24 cellular contexts compared by ENCODE assay signal in the genomic region with DNA sequence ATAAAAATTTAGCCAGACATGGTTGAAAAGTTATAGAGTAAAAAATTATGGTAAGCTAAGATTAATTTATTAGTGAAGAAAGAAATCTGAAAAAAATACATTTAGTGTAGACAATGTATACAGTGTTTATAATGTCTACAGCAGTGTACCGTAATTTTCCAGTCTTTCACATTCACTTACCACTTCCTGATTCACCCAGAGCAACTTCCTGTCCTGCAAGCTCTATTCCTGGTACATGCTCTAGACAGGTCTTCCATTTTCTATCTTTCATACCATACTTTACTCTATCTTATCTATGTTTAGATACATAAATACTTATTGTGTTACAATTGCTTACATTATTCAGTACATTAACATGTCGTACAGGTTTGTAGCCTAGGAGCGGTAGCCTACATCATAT.
"Had no signal": no experiment of that assay in that cellular context is flagged by ENCODE, and none has a peak within 500 bp of the region (broad histone marks: within the 10 kb centered on the region; RNA-seq: fewer than 3 reads in every experiment).

No MANE protein-coding gene starts in this region.

- H3K4me3 Mint-ChIP-seq: activated CD4-positive, alpha-beta T cell treated with anti-CD3 and anti-CD28 coated beads, Interleukin-2, amount 10 ng/mL, durations not matched to agents 7 days and 5 days; activated CD8-positive, alpha-beta memory T cell treated with anti-CD3 and anti-CD28 coated beads, Interleukin-2, amount 10 ng/mL, durations not matched to agents 7 days and 5 days; activated CD8-positive, alpha-beta T cell treated with anti-CD3 and anti-CD28 coated beads for 36 hours; activated naive CD8-positive, alpha-beta T cell treated with anti-CD3 and anti-CD28 coated beads, Interleukin-2, amount 50 U/mL, for 24 hours; activated T-helper 1 cell treated with anti-CD3 and anti-CD28 coated beads, Interleukin-12 subunit alpha, Interleukin-12 subunit beta, Interleukin-2, Interleukin-4 antibody, amounts not matched to agents 30 ng/mL and 10 ng/mL and 1 ng/mL, durations not matched to agents 14 hours and 24 hours and 36 hours; endodermal cell; mesothelial cell of epicardium; naive thymus-derived CD8-positive, alpha-beta T cell; neural progenitor cell; stimulated activated effector memory CD8-positive, alpha-beta T cell treated with anti-CD3 and anti-CD28 coated beads, Interleukin-12 subunit alpha, Interleukin-12 subunit beta, amount 100 ng/mL, for 72 hours; stimulated activated naive CD8-positive, alpha-beta T cell treated with anti-CD3 and anti-CD28 coated beads, Interleukin-15, amount 100 ng/mL, for 72 hours had no signal

- DNase-seq: activated CD4-positive, alpha-beta T cell treated with anti-CD3 and anti-CD28 coated beads, Interleukin-2, amount 10 ng/mL, durations not matched to agents 7 days and 5 days; activated CD4-positive, CD25-positive, alpha-beta regulatory T cell treated with anti-CD3 and anti-CD28 coated beads, Interleukin-2, amount 50 U/mL, for 72 hours; activated CD8-positive, alpha-beta memory T cell treated with anti-CD3 and anti-CD28 coated beads, Interleukin-2, amount 10 ng/mL, durations not matched to agents 7 days and 5 days; activated CD8-positive, alpha-beta T cell treated with anti-CD3 and anti-CD28 coated beads for 36 hours; activated gamma-delta T cell; activated naive CD4-positive, alpha-beta T cell treated with anti-CD3 and anti-CD28 coated beads, Interleukin-2, amount 50 U/mL, for 16 hours; activated naive CD8-positive, alpha-beta T cell treated with anti-CD3 and anti-CD28 coated beads, Interleukin-2, amount 50 U/mL, for 24 hours; activated T-cell treated with anti-CD3 and anti-CD28 coated beads for 4 hours; cerebellar nuclear complex; endodermal cell; esophagus squamous epithelium; gastrocnemius medialis; hippocampal formation; left ventricle myocardium superior; mammary epithelial cell; naive thymus-derived CD8-positive, alpha-beta T cell; small intestine; stimulated activated CD4-positive, alpha-beta T cell treated with anti-CD3 and anti-CD28 coated beads, Interleukin-2, amount 100 ng/mL, for 24 hours; stimulated activated naive CD8-positive, alpha-beta T cell treated with anti-CD3 and anti-CD28 coated beads, Interleukin-15, amount 100 ng/mL, for 72 hours; tibial artery had no signal

- H3K9me3 Mint-ChIP-seq: endodermal cell; stimulated activated naive CD8-positive, alpha-beta T cell treated with anti-CD3 and anti-CD28 coated beads, Interleukin-15, amount 100 ng/mL, for 72 hours had no signal

- H3K27me3 Mint-ChIP-seq: activated CD4-positive, alpha-beta T cell treated with anti-CD3 and anti-CD28 coated beads, Interleukin-2, amount 10 ng/mL, durations not matched to agents 7 days and 5 days; activated CD8-positive, alpha-beta memory T cell treated with anti-CD3 and anti-CD28 coated beads, Interleukin-2, amount 10 ng/mL, durations not matched to agents 7 days and 5 days; activated CD8-positive, alpha-beta T cell treated with anti-CD3 and anti-CD28 coated beads for 36 hours; activated naive CD8-positive, alpha-beta T cell treated with anti-CD3 and anti-CD28 coated beads, Interleukin-2, amount 50 U/mL, for 24 hours; naive thymus-derived CD8-positive, alpha-beta T cell; stimulated activated naive CD8-positive, alpha-beta T cell treated with anti-CD3 and anti-CD28 coated beads, Interleukin-15, amount 100 ng/mL, for 72 hours had no signal

- H3K27ac Mint-ChIP-seq: activated CD4-positive, alpha-beta T cell treated with anti-CD3 and anti-CD28 coated beads, Interleukin-2, amount 10 ng/mL, durations not matched to agents 7 days and 5 days; activated CD8-positive, alpha-beta memory T cell treated with anti-CD3 and anti-CD28 coated beads, Interleukin-2, amount 10 ng/mL, durations not matched to agents 7 days and 5 days; activated CD8-positive, alpha-beta T cell treated with anti-CD3 and anti-CD28 coated beads for 36 hours; activated naive CD8-positive, alpha-beta T cell treated with anti-CD3 and anti-CD28 coated beads, Interleukin-2, amount 50 U/mL, for 24 hours; activated T-helper 1 cell treated with anti-CD3 and anti-CD28 coated beads, Interleukin-12 subunit alpha, Interleukin-12 subunit beta, Interleukin-2, Interleukin-4 antibody, amounts not matched to agents 30 ng/mL and 10 ng/mL and 1 ng/mL, durations not matched to agents 14 hours and 24 hours and 36 hours; endodermal cell; mesothelial cell of epicardium; naive thymus-derived CD8-positive, alpha-beta T cell; neural progenitor cell; stimulated activated effector memory CD8-positive, alpha-beta T cell treated with anti-CD3 and anti-CD28 coated beads, Interleukin-12 subunit alpha, Interleukin-12 subunit beta, amount 100 ng/mL, for 72 hours; stimulated activated naive CD8-positive, alpha-beta T cell treated with anti-CD3 and anti-CD28 coated beads, Interleukin-15, amount 100 ng/mL, for 72 hours had no signal

- H3K4me1 Mint-ChIP-seq: activated CD4-positive, alpha-beta T cell treated with anti-CD3 and anti-CD28 coated beads, Interleukin-2, amount 10 ng/mL, durations not matched to agents 7 days and 5 days; activated CD8-positive, alpha-beta memory T cell treated with anti-CD3 and anti-CD28 coated beads, Interleukin-2, amount 10 ng/mL, durations not matched to agents 7 days and 5 days; activated naive CD8-positive, alpha-beta T cell treated with anti-CD3 and anti-CD28 coated beads, Interleukin-2, amount 50 U/mL, for 24 hours; naive thymus-derived CD8-positive, alpha-beta T cell; stimulated activated effector memory CD8-positive, alpha-beta T cell treated with anti-CD3 and anti-CD28 coated beads, Interleukin-12 subunit alpha, Interleukin-12 subunit beta, amount 100 ng/mL, for 72 hours; stimulated activated naive CD8-positive, alpha-beta T cell treated with anti-CD3 and anti-CD28 coated beads, Interleukin-15, amount 100 ng/mL, for 72 hours had no signal

- H3K36me3 Mint-ChIP-seq: activated CD8-positive, alpha-beta memory T cell treated with anti-CD3 and anti-CD28 coated beads, Interleukin-2, amount 10 ng/mL, durations not matched to agents 7 days and 5 days; mesothelial cell of epicardium; naive thymus-derived CD8-positive, alpha-beta T cell; stimulated activated effector memory CD8-positive, alpha-beta T cell treated with anti-CD3 and anti-CD28 coated beads, Interleukin-12 subunit alpha, Interleukin-12 subunit beta, amount 100 ng/mL, for 72 hours had no signal
